ENCODE assay signal across 18 cellular contexts in genomic region chr12:27865421-27865820, GRCh38.
DNase-seq lines count a peak whose midpoint lies in the region; ATAC-seq and TF ChIP-seq lines count a peak whose summit lies in the region.
"Had no signal": no experiment of that assay in that cellular context is flagged by ENCODE, and none has a peak within 500 bp of the region (broad histone marks: within the 10 kb centered on the region; RNA-seq: fewer than 3 reads in every experiment).

No MANE protein-coding gene starts in this region.

- no peaks in the 10 kb centered on the region for H3K9me3 Mint-ChIP-seq in activated T-helper 17 cell treated with anti-CD3 and anti-CD28 coated beads, Interleukin-2, amount 50 U/mL, for 72 hours
- H3K9me3 Mint-ChIP-seq in Caco-2 (ENCODE audit: unreplicated experiment): no peaks in the 10 kb centered on the region
- H3K9me3 Mint-ChIP-seq: activated B cell treated with CpG ODN at 0.5 μM for 24 hours had no signal

- peak overlapping the region; percentile 21 for H3K27ac Mint-ChIP-seq in activated T-helper 17 cell treated with anti-CD3 and anti-CD28 coated beads, Interleukin-2, amount 50 U/mL, for 72 hours
- H3K27ac Mint-ChIP-seq in Caco-2 (ENCODE audit: unreplicated experiment): no peak overlapping the region
- H3K27ac Mint-ChIP-seq: activated B cell treated with CpG ODN at 0.5 μM for 24 hours had no signal

- H3K36me3 ChIP-seq in A673 (ENCODE audit: insufficient read depth, low read length, poor library complexity, severe bottlenecking): no peaks in the 10 kb centered on the region
- H3K36me3 ChIP-seq in Caco-2 (ENCODE audit: control insufficient read depth, insufficient read depth, low read length): no peaks in the 10 kb centered on the region
- H3K36me3 ChIP-seq: BE2C, Peyer's patch had no signal

- H3K27me3 ChIP-seq in A673 (replicated peaks; ENCODE audit: insufficient read depth, low read depth, low read length, poor library complexity): no peaks in the 10 kb centered on the region
- no peaks in the 10 kb centered on the region for H3K27me3 ChIP-seq in Caco-2 (replicated peaks; ENCODE audit: control insufficient read depth, insufficient read depth, low read length)
- H3K27me3 ChIP-seq: BE2C, Peyer's patch had no signal

- POLR2A ChIA-PET in A673 (lab: Charles Lee; ENCODE audit: low non-redundant PET) (no interaction called here), Caco-2 (lab: Charles Lee) (no interaction called here)

- CTCF ChIA-PET in A673 (lab: Charles Lee) (no interaction called here), Caco-2 (lab: Charles Lee) (no interaction called here)

- H3K36me3 Mint-ChIP-seq in activated T-helper 17 cell treated with anti-CD3 and anti-CD28 coated beads, Interleukin-2, amount 50 U/mL, for 72 hours (ENCODE audit: low read depth): no peaks in the 10 kb centered on the region
- no peaks in the 10 kb centered on the region for H3K36me3 Mint-ChIP-seq in Caco-2 (ENCODE audit: insufficient read depth, unreplicated experiment)

- no peaks in the 10 kb centered on the region for H3K27me3 Mint-ChIP-seq in activated T-helper 17 cell treated with anti-CD3 and anti-CD28 coated beads, Interleukin-2, amount 50 U/mL, for 72 hours
- no peaks in the 10 kb centered on the region for H3K27me3 Mint-ChIP-seq in Caco-2 (ENCODE audit: insufficient read depth, unreplicated experiment)
- H3K27me3 Mint-ChIP-seq: activated B cell treated with CpG ODN at 0.5 μM for 24 hours had no signal

- intact Hi-C loops in A673 (cut with micrococcal nuclease; ENCODE audit: unreplicated experiment) (no loop called here), Caco-2 (cut with micrococcal nuclease; ENCODE audit: unreplicated experiment) (no loop called here)

- DNase-seq in AG09309 (ENCODE audit: low read depth) (peak; percentile 86), HT1080 (ENCODE audit: low read depth) (peak; percentile 46), fibroblast of the conjunctiva (ENCODE audit: low read depth) (peak; percentile 35), A673 (ENCODE audit: low spot score) (no peak), COLO668 (lab: John Stamatoyannopoulos, UW; ENCODE audit: unreplicated experiment) (no peak), Caco-2 (no peak)
- DNase-seq: activated B cell treated with CpG ODN at 0.5 μM for 24 hours; activated naive CD4-positive, alpha-beta T cell; BE2C; DMS79; NCI-H446 treated with DMSO at 0.1 percent for 48 hours; Peyer's patch; posterior cingulate gyrus; stimulated activated CD4-positive, alpha-beta T cell treated with anti-CD3 and anti-CD28 coated beads, Interleukin-12 subunit alpha, Interleukin-12 subunit beta, amount 100 ng/mL, for 4 hours; T-helper 1 cell had no signal

- H3K4me1 Mint-ChIP-seq in activated T-helper 17 cell treated with anti-CD3 and anti-CD28 coated beads, Interleukin-2, amount 50 U/mL, for 72 hours: peaks cover 11% of the 10 kb centered on the region
- H3K4me1 Mint-ChIP-seq in Caco-2 (ENCODE audit: low read depth, unreplicated experiment): no peaks in the 10 kb centered on the region
- H3K4me1 Mint-ChIP-seq: activated B cell treated with CpG ODN at 0.5 μM for 24 hours had no signal

- no peaks in the 10 kb centered on the region for H3K9me3 ChIP-seq in A673 (ENCODE audit: low read depth, low read length, poor library complexity, severe bottlenecking)
- H3K9me3 ChIP-seq in Caco-2: no peaks in the 10 kb centered on the region
- H3K9me3 ChIP-seq: BE2C, Peyer's patch had no signal

- no peak for ATAC-seq in activated T-helper 17 cell treated with anti-CD3 and anti-CD28 coated beads, Interleukin-2, amount 50 U/mL, for 72 hours (replicated peaks)
- no peak for ATAC-seq in GM19023 (IDR thresholded peaks at IDR 0.05; ENCODE audit: unreplicated experiment)
- ATAC-seq: GM12878 had no signal

- no peak overlapping the region for H3K27ac ChIP-seq in A673 (ENCODE audit: low read depth, low read length, poor library complexity, severe bottlenecking)
- H3K27ac ChIP-seq: Peyer's patch had no signal

- no peak overlapping the region for H3K4me3 Mint-ChIP-seq in activated T-helper 17 cell treated with anti-CD3 and anti-CD28 coated beads, Interleukin-2, amount 50 U/mL, for 72 hours
- H3K4me3 Mint-ChIP-seq in Caco-2 (ENCODE audit: unreplicated experiment): no peak overlapping the region
- H3K4me3 Mint-ChIP-seq: activated B cell treated with CpG ODN at 0.5 μM for 24 hours had no signal

- TF ChIP-seq CTCF in AG09309 (IDR thresholded peaks at IDR 0.05; ENCODE audit: control insufficient read depth, insufficient read depth, low read depth, low read length, missing control alignments) (no peak), A673 (conservative IDR thresholded peaks at IDR 0.05; ENCODE audit: low read depth, low read length) (no peak), Caco-2 (IDR thresholded peaks at IDR 0.05; ENCODE audit: insufficient read depth in 1 of 2, low read depth in 1 of 2, low read length in 1 of 2, severe bottlenecking in 1 of 2, unreplicated experiment in 1 of 2) (no peak)

- no TSS peak for BruUV-seq in A673 (replicated peaks; lab: Mats Ljungman, UMichigan)
- BruUV-seq in Caco-2 (replicated peaks; lab: Mats Ljungman, UMichigan): no TSS peak

- no peaks in the 10 kb centered on the region for H3K4me1 ChIP-seq in A673 (ENCODE audit: insufficient read depth, low read length, poor library complexity, severe bottlenecking)
- no peaks in the 10 kb centered on the region for H3K4me1 ChIP-seq in Caco-2
- H3K4me1 ChIP-seq: BE2C, Peyer's patch had no signal

- H3K4me3 ChIP-seq in AG09309 (ENCODE audit: control insufficient read depth, low read depth, low read length): no peak overlapping the region
- H3K4me3 ChIP-seq in A673 (ENCODE audit: low read depth, low read length, poor library complexity, severe bottlenecking): no peak overlapping the region
- H3K4me3 ChIP-seq in Caco-2 (ENCODE audit: low read depth, low read length): no peak overlapping the region
- H3K4me3 ChIP-seq: GM12878, Peyer's patch had no signal

Comparison
In these comparisons a context has a peak if more than half of its experiments do, and no peak if none do; other contexts are left out.
1. DNase-seq: peak in AG09309 (single experiment), HT1080 (single experiment) and fibroblast of the conjunctiva (single experiment); none in A673 (single experiment), COLO668 (single experiment) and Caco-2 (0 of 2).